Comparison of ENCODE assay signal across 8 cellular contexts in the genomic region with DNA sequence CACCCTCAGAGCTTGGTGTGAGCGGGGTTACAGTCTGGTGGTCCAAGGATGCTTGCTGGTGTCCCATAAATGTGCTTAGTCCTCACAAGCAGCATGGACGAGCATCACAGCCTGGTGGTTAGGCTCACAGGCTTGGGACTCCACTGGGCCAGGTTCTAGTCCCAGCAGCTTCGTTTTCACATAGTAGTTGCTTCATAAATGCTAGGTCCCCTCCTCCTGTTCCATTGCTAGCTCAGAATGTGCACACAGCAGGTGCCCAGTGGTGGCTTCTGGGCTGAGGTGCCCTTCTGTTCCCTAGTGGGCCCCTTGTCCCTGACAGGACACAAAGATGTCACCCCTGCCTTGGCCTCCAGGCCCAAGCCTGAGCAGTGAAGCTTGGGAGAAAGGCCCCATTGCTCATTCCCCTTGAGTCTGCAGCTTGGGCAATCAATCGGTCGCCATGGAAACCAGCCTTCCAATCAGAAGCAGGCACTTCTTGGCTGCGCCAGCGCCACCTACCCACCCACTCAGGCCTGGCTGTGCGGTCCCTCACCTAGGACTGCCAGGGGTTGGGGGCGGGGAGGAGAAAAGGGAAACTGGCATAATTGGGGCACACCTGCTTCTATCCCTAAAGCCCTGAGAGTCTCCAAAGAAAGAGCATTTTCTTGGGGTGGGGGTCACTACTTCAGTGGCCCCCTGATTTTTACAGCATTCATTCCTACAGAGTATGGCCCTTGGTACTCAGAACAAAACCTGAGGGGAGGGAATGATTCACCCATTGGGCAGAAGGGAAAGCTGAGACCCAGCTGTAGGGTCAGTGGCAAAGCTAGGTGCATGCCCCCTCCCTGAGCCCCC. TPM values are rescaled to one million over a fixed set of nuclear protein-coding genes. Genes with fewer than 3 reads are reported as not detected.
A peak's percentile ranks its signal among the peaks of the same experiment; 100 is the strongest.
DNase-seq lines count a peak whose midpoint lies in the region; ATAC-seq and TF ChIP-seq lines count a peak whose summit lies in the region.

No MANE protein-coding gene starts in this region.

- H3K18ac ChIP-seq in mesendoderm (ENCODE audit: low read length), result no peak overlapping the region

- CTCF ChIA-PET in HEK293 (lab: Yijun Ruan, JAX) (interaction anchor here (0.6 to 5.6 kb wide), 15 partner anchors 9 to 344 kb away, joined by 3 to 57 read pairs (median 5); partner anchors contain the start of gene CYTH4), OCI-LY7 (lab: Charles Lee; ENCODE audit: unreplicated experiment) (interaction anchor here (0.6 kb wide), 1 partner anchor 175 kb away, joined by 5 read pairs; no protein-coding TSS in a partner anchor)

- H2BK120ac ChIP-seq in mesendoderm (ENCODE audit: low read depth, low read length), result no peak overlapping the region

- H3K4me2 ChIP-seq in OCI-LY7 (ENCODE audit: low read length) (no peak overlapping the region), mesendoderm (ENCODE audit: low read length) (no peak overlapping the region)

- H2AFZ ChIP-seq in OCI-LY7 (ENCODE audit: low read length), result no peak overlapping the region

- H3K36me3 ChIP-seq in HEK293 (ENCODE audit: control insufficient read depth in 2 of 2, insufficient read depth in 1 of 2, low read length in 2 of 2), result no peaks in the 10 kb centered on the region
- no peaks in the 10 kb centered on the region for H3K36me3 ChIP-seq in OCI-LY7 (ENCODE audit: insufficient read depth, low read length)
- H3K36me3 ChIP-seq in body of pancreas (replicated peaks in 1 of 2; ENCODE audit: insufficient read depth in 1 of 2, low read depth in 2 of 2), result no peaks in the 10 kb centered on the region
- no peaks in the 10 kb centered on the region for H3K36me3 ChIP-seq in mesendoderm (ENCODE audit: control insufficient read depth, insufficient read depth, low read length)

- H2AK5ac ChIP-seq in mesendoderm (ENCODE audit: low read length), result no peak overlapping the region

- peaks cover 0 to 15% of the 10 kb centered on the region in 2 donors for H3K27me3 ChIP-seq in body of pancreas
- peaks cover 13% of the 10 kb centered on the region for H3K27me3 ChIP-seq in mesendoderm (ENCODE audit: insufficient read depth, low read length, poor library complexity)

- in situ Hi-C loops in Caki2 (cut with HindIII; ENCODE audit: low pct_unique_long_range_greater_than_20kb, low sequenced_read_pairs), result no loop called here

- POLR2A ChIA-PET in HEK293 (lab: Yijun Ruan, JAX), result no interaction called here
- POLR2A ChIA-PET in OCI-LY7 (lab: Charles Lee), result no interaction called here

- H3K79me1 ChIP-seq in mesendoderm (ENCODE audit: low read length), result no peaks in the 10 kb centered on the region

- no peaks in the 10 kb centered on the region for H3K9me3 ChIP-seq in HEK293 (ENCODE audit: control insufficient read depth, insufficient read depth, low read depth, low read length)
- no peaks in the 10 kb centered on the region for H3K9me3 ChIP-seq in OCI-LY7 (ENCODE audit: low read length)
- no peaks in the 10 kb centered on the region for H3K9me3 ChIP-seq in body of pancreas

- no peak overlapping the region for H3K27ac ChIP-seq in HEK293 (ENCODE audit: extremely low read depth, low read depth, low read length)
- H3K27ac ChIP-seq in OCI-LY7 (ENCODE audit: low read depth, low read length, poor library complexity, severe bottlenecking), result no peak overlapping the region
- no peak overlapping the region for H3K27ac ChIP-seq in body of pancreas
- no peak overlapping the region for H3K27ac ChIP-seq in mesendoderm (ENCODE audit: low read depth, low read length)

- no peaks in the 10 kb centered on the region for H3K4me1 ChIP-seq in HEK293 (ENCODE audit: control insufficient read depth, insufficient read depth, low read length)
- H3K4me1 ChIP-seq in OCI-LY7 (ENCODE audit: insufficient read depth, low read length, poor library complexity, severe bottlenecking), result peaks cover 22% of the 10 kb centered on the region
- H3K4me1 ChIP-seq in body of pancreas, result peaks cover 25% of the 10 kb centered on the region
- H3K4me1 ChIP-seq in mesendoderm (ENCODE audit: control insufficient read depth, low read depth, low read length), result no peaks in the 10 kb centered on the region

- no peak overlapping the region for H3K23ac ChIP-seq in mesendoderm (ENCODE audit: low read length)

- peak; percentile 90 for DNase-seq in Caki2 (ENCODE audit: low read depth)
- peak; percentile 87 for DNase-seq in OCI-LY7 (ENCODE audit: low spot score)
- DNase-seq in body of pancreas, result peak; percentile 44 to 84 (median 78)
- peak; percentile 97 for DNase-seq in mesendoderm
- no peak for DNase-seq in Kasumi-1 (lab: John Stamatoyannopoulos, UW)
- no peak for DNase-seq in SW480 (ENCODE audit: low spot score)

- no peak overlapping the region for H3K9ac ChIP-seq in mesendoderm (ENCODE audit: low read length)

- no peaks in the 10 kb centered on the region for H3K79me2 ChIP-seq in OCI-LY7 (ENCODE audit: insufficient read depth, low read depth, low read length)
- no peaks in the 10 kb centered on the region for H3K79me2 ChIP-seq in mesendoderm (ENCODE audit: control insufficient read depth, insufficient read depth, low read length)

- no peak overlapping the region for H3K56ac ChIP-seq in mesendoderm (ENCODE audit: low read length)

- H3K4me3 ChIP-seq in HEK293 (ENCODE audit: low read depth, low read length) (no peak overlapping the region), OCI-LY7 (ENCODE audit: low read depth, low read length, poor library complexity, severe bottlenecking) (no peak overlapping the region), body of pancreas (no peak overlapping the region), mesendoderm (ENCODE audit: low read length) (no peak overlapping the region)

- no TSS peak for BruUV-seq in OCI-LY7 (replicated peaks; lab: Mats Ljungman, UMichigan)

- no peak overlapping the region for H2BK5ac ChIP-seq in mesendoderm (ENCODE audit: low read length)

- H3K9me2 ChIP-seq in OCI-LY7 (ENCODE audit: insufficient read depth, low read length), result no peaks in the 10 kb centered on the region

- H3K4ac ChIP-seq in mesendoderm (ENCODE audit: low read depth, low read length), result no peak overlapping the region

- WGBS in body of pancreas, 2 donors, result 38 to 57% methylated on average over 4 to 9 of the region's 9 CpGs
- WGBS in mesendoderm (ENCODE audit: extremely low coverage, insufficient coverage, low lambda C conversion rate), result no CpG with 5 or more reads among the region's 9 CpGs

- H4K20me1 ChIP-seq in OCI-LY7 (ENCODE audit: insufficient read depth, low read length), result no peaks in the 10 kb centered on the region

- peak; percentile 37; the same call in 1 of the 2 replicates for TF ChIP-seq CTCF in HEK293 (tag by site-specific recombination; IDR thresholded peaks at IDR 0.05)
- peak; percentile 73 for TF ChIP-seq CTCF in OCI-LY7 (conservative IDR thresholded peaks at IDR 0.05; ENCODE audit: low read length)
- no peak for TF ChIP-seq CTCF in body of pancreas (IDR thresholded peaks at IDR 0.05)

- H4K8ac ChIP-seq in mesendoderm (ENCODE audit: low read depth, low read length), result no peak overlapping the region

- no peak overlapping the region for H4K5ac ChIP-seq in mesendoderm (ENCODE audit: low read length)

- intact Hi-C loops in OCI-LY7 (cut with micrococcal nuclease; ENCODE audit: unreplicated experiment) (no loop called here), body of pancreas (cut with DNase I) (no loop called here)

- H2BK15ac ChIP-seq in mesendoderm (replicated peaks; ENCODE audit: low read depth), result no peak overlapping the region

- TF ChIP-seq POLR2A in body of pancreas (IDR thresholded peaks at IDR 0.05), result no peak

- ATAC-seq in body of pancreas, result peak; percentile 24
- ATAC-seq in GM19023 (IDR thresholded peaks at IDR 0.05; ENCODE audit: unreplicated experiment), result no peak

TF ChIP-seq in HEK293, 187 proteins besides CTCF, POLR2A, EP300 and RAD21 (continues in another document):
- TF ChIP-seq ZNF335 (tag by site-specific recombination; conservative IDR thresholded peaks at IDR 0.05) (0 out of 2 replicates have a peak, but pooled peaks have one; percentile 30), BCL6B (tag by site-specific recombination; IDR thresholded peaks at IDR 0.05) (no peak), PRDM1 (tag by site-specific recombination; IDR thresholded peaks at IDR 0.05) (peak; percentile 63; the same call in 1 of the 2 replicates), SP2 (tag by site-specific recombination; IDR thresholded peaks at IDR 0.05) (peak; percentile 7; the same call in 1 of the 2 replicates), GFI1B (tag by site-specific recombination; IDR thresholded peaks at IDR 0.05) (no peak), ZNF660 (tag by site-specific recombination; IDR thresholded peaks at IDR 0.05) (peak; percentile 100), ZNF664 (tag by site-specific recombination; IDR thresholded peaks at IDR 0.05) (peak; percentile 97)
- TF ChIP-seq, protein P1, sequence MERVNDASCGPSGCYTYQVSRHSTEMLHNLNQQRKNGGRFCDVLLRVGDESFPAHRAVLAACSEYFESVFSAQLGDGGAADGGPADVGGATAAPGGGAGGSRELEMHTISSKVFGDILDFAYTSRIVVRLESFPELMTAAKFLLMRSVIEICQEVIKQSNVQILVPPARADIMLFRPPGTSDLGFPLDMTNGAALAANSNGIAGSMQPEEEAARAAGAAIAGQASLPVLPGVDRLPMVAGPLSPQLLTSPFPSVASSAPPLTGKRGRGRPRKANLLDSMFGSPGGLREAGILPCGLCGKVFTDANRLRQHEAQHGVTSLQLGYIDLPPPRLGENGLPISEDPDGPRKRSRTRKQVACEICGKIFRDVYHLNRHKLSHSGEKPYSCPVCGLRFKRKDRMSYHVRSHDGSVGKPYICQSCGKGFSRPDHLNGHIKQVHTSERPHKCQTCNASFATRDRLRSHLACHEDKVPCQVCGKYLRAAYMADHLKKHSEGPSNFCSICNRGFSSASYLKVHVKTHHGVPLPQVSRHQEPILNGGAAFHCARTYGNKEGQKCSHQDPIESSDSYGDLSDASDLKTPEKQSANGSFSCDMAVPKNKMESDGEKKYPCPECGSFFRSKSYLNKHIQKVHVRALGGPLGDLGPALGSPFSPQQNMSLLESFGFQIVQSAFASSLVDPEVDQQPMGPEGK (tag by site-specific recombination; IDR thresholded peaks at IDR 0.05), result peak; percentile 64

RNA-seq across cellular contexts. Expression of gene CYTH4, which starts 48.1 kb away (rescaled TPM):
- total RNA-seq in Caki2 (2014; rRNA removed; shearing (Covaris generic); ENCODE audit: low replicate concordance), result 0.98 and 1.3 TPM in 2 replicates
- 20.6 and 35.0 TPM in 2 replicates for total RNA-seq in OCI-LY7 (2014; rRNA removed; shearing (Covaris generic))
- total RNA-seq in OCI-LY7 (2022), result 24.8 and 28.1 TPM in 2 replicates
- total RNA-seq in body of pancreas, result 1 to 10 TPM; 2.3 to 7.9 TPM
- polyA plus RNA-seq in mesendoderm (2013, experiment 1 of 2), result not detected
- not detected for polyA plus RNA-seq in mesendoderm (2013, experiment 2 of 2)

Comparison
In these comparisons a context has a peak if more than half of its experiments do, and no peak if none do; other contexts are left out.
1. DNase-seq: peak in Caki2 (single experiment), OCI-LY7 (single experiment), body of pancreas (4 of 4) and mesendoderm (single experiment); none in Kasumi-1 (0 of 2) and SW480 (single experiment).
2. CTCF ChIP-seq: peak in HEK293 (single experiment) and OCI-LY7 (single experiment); none in body of pancreas (0 of 7).